Comparison of ENCODE assay signal across 9 cellular contexts in the genomic region with DNA sequence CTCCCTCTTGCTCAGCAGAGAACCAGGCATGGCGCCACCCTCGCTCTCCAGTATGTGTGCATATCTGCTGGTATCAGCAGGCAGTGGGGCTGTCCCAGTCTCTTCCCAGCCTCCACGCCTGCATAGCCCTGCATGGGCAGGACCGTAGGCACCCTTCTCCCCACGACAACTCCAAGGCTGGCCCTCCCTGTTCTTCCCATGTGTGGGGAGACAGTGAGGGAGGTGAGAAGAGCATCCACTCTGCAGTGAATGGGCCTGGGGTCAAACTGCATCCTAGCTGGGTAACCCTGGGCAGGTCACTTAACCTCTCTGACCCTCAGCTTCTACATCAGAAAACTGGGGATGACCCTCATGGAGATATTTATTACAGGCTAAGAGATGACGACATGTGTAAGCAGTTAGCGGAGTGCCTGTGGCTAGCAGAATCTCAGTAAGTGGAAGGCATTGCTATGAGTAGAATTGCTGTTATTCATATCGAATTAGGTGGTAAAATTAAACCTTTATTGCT. TPM values are rescaled to one million over a fixed set of nuclear protein-coding genes. Genes with fewer than 3 reads are reported as not detected.
DNase-seq lines count a peak whose midpoint lies in the region; ATAC-seq and TF ChIP-seq lines count a peak whose summit lies in the region.
"Had no signal": no experiment of that assay in that cellular context is flagged by ENCODE, and none has a peak within 500 bp of the region (broad histone marks: within the 10 kb centered on the region; RNA-seq: fewer than 3 reads in every experiment).

No MANE protein-coding gene starts in this region.

- ATAC-seq in HG03469 (IDR thresholded peaks at IDR 0.05; ENCODE audit: unreplicated experiment) = peak; percentile 27
- ATAC-seq in heart left ventricle = peak in 3 of 4 donors; percentile 23 to 44 (median 25)

- H3K4me1 Mint-ChIP-seq in activated T-cell treated with anti-CD3 and anti-CD28 coated beads, Interleukin-2, amount 50 U/mL, for 24 hours (ENCODE audit: low read depth) = no peaks in the 10 kb centered on the region

- TF ChIP-seq POLR2A in breast epithelium (IDR thresholded peaks at IDR 0.05) (no peak), heart left ventricle (IDR thresholded peaks at IDR 0.05) (no peak)

- H3K4me3 Mint-ChIP-seq in activated T-cell treated with anti-CD3 and anti-CD28 coated beads, Interleukin-2, amount 50 U/mL, for 24 hours = no peak overlapping the region

- H3K4me1 ChIP-seq in breast epithelium = no peaks in the 10 kb centered on the region
- no peaks in the 10 kb centered on the region for H3K4me1 ChIP-seq in mammary epithelial cell (ENCODE audit: insufficient read depth, low read length)
- peaks cover 0 to 49% (median 29%) of the 10 kb centered on the region in 12 donors for H3K4me1 ChIP-seq in heart left ventricle

- no peak overlapping the region for H3K27ac Mint-ChIP-seq in activated T-cell treated with anti-CD3 and anti-CD28 coated beads, Interleukin-2, amount 50 U/mL, for 24 hours

- dilution Hi-C loops in mammary epithelial cell (cut with HindIII; ENCODE audit: low sequenced_read_pairs) = no loop called here

- in situ Hi-C loops in mammary epithelial cell (cut with MboI; ENCODE audit: low sequenced_read_pairs in 2 of 2) = no loop called here

- 91% methylated on average over 8 of the region's 8 CpGs for WGBS in mammary epithelial cell (ENCODE audit: low coverage, missing lambda C conversion rate)
- 57 to 65% (median 62%) methylated on average over 8 of the region's 8 CpGs for WGBS in heart left ventricle, 4 donors

- H4K20me1 ChIP-seq in mammary epithelial cell (ENCODE audit: insufficient read depth, low read length) = no peaks in the 10 kb centered on the region

- no peaks in the 10 kb centered on the region for H3K36me3 Mint-ChIP-seq in activated T-cell treated with anti-CD3 and anti-CD28 coated beads, Interleukin-2, amount 50 U/mL, for 24 hours (ENCODE audit: low read depth)

- BruUV-seq in mammary epithelial cell (replicated peaks; lab: Mats Ljungman, UMichigan) = no TSS peak

- no peak overlapping the region for H3K9ac ChIP-seq in mammary epithelial cell (ENCODE audit: insufficient read depth, low read length)

- CTCF ChIA-PET in mammary epithelial cell (lab: Charles Lee; ENCODE audit: low non-redundant PET) = no interaction called here

- H2AFZ ChIP-seq in mammary epithelial cell (ENCODE audit: low read depth, low read length) = no peak overlapping the region

- H3K4me2 ChIP-seq in mammary epithelial cell (ENCODE audit: insufficient read depth, low read depth, low read length) = no peak overlapping the region

- H3K36me3 ChIP-seq in breast epithelium (no peaks in the 10 kb centered on the region), mammary epithelial cell (ENCODE audit: insufficient read depth, low read length) (no peaks in the 10 kb centered on the region), heart left ventricle (no peaks in the 10 kb centered on the region)

- TF ChIP-seq CTCF in breast epithelium (IDR thresholded peaks at IDR 0.05) = no peak
- no peak for TF ChIP-seq CTCF in mammary epithelial cell (conservative IDR thresholded peaks at IDR 0.05 in 1 of 2, IDR thresholded peaks at IDR 0.05 in 1 of 2; ENCODE audit: extremely low read depth in 1 of 2, insufficient read depth in 1 of 2, low read depth in 1 of 2, low read length in 2 of 2)
- TF ChIP-seq CTCF in heart left ventricle (IDR thresholded peaks at IDR 0.05) = no peak

- no peaks in the 10 kb centered on the region for H3K79me2 ChIP-seq in mammary epithelial cell (ENCODE audit: insufficient read depth, low read length)

- no peak for DNase-seq in breast epithelium (ENCODE audit: low spot score in 2 of 2)
- DNase-seq in mammary epithelial cell = no peak
- peak in 1 of 5 donors; percentile 38 for DNase-seq in heart left ventricle
- no peak for DNase-seq in posterior cingulate gyrus
- DNase-seq in NCI-H1417 treated with DMSO at 0.1 percent for 48 hours (lab: John Stamatoyannopoulos, UW) = no peak
- DNase-seq in activated T-cell treated with anti-CD3 and anti-CD28 coated beads, Interleukin-2, amount 50 U/mL, for 24 hours = no peak
- no peak for DNase-seq in caudate nucleus (lab: John Stamatoyannopoulos, UW)
- DNase-seq: activated naive CD4-positive, alpha-beta T cell treated with anti-CD3 and anti-CD28 coated beads, Interleukin-2, amount 50 U/mL, for 16 hours had no signal

- H3K27ac ChIP-seq in breast epithelium (peak overlapping the region; percentile 40 to 61), mammary epithelial cell (ENCODE audit: insufficient read depth, low read depth, low read length) (no peak overlapping the region), heart left ventricle (peak overlapping the region; percentile 43 to 86 (median 80)), caudate nucleus (ENCODE audit: low read depth, low read length) (no peak overlapping the region)

- H3K9me3 Mint-ChIP-seq in activated T-cell treated with anti-CD3 and anti-CD28 coated beads, Interleukin-2, amount 50 U/mL, for 24 hours = no peaks in the 10 kb centered on the region

- H3K27me3 Mint-ChIP-seq in activated T-cell treated with anti-CD3 and anti-CD28 coated beads, Interleukin-2, amount 50 U/mL, for 24 hours = peaks cover 20% of the 10 kb centered on the region

- H3K4me3 ChIP-seq in breast epithelium (no peak overlapping the region), mammary epithelial cell (replicated peaks in 1 of 3; ENCODE audit: insufficient read depth in 1 of 3, low read depth in 2 of 3, low read length in 3 of 3) (no peak overlapping the region), heart left ventricle (peak overlapping the region in 2 of 12 donors; percentile 2 to 8)

- intact Hi-C loops in breast epithelium (cut with DNase I; ENCODE audit: low total_unique reads) (no loop called here), mammary epithelial cell (cut with micrococcal nuclease) (no loop called here), heart left ventricle (cut with DNase I) (no loop called here), posterior cingulate gyrus (cut with DNase I) (no loop called here)

- H3K9me3 ChIP-seq in breast epithelium (no peaks in the 10 kb centered on the region), mammary epithelial cell (replicated peaks; ENCODE audit: insufficient read depth, low read length) (no peaks in the 10 kb centered on the region), heart left ventricle (peaks cover 0 to 4% (median 0%) of the 10 kb centered on the region in 12 donors)

- H3K27me3 ChIP-seq in breast epithelium = no peaks in the 10 kb centered on the region
- H3K27me3 ChIP-seq in mammary epithelial cell (ENCODE audit: insufficient read depth, low read length) = no peaks in the 10 kb centered on the region
- H3K27me3 ChIP-seq in heart left ventricle = no peaks in the 10 kb centered on the region

RNA-seq across cellular contexts. Expression of a gene that starts 13.3 kb away (rescaled TPM):
- under 1 TPM in 2 of 3 donors, not detected in 1; 0.15 to 0.33 TPM for total RNA-seq in breast epithelium
- under 1 TPM in 1 of 2 donors, not detected in 1; 0.28 TPM for total RNA-seq in mammary epithelial cell
- 0.31 TPM for polyA plus RNA-seq in mammary epithelial cell
- polyA minus RNA-seq in mammary epithelial cell = not detected
- 1 to 10 TPM in 5 of 9 donors, under 1 TPM in 3, not detected in 1; 0.68 to 5.3 (median 1.3) TPM for total RNA-seq in heart left ventricle
- 1 to 10 TPM in 1 of 2 donors, under 1 TPM in 1; 0.33 to 2.9 TPM for polyA plus RNA-seq in heart left ventricle

Comparison
In these comparisons a context has a peak if more than half of its experiments do, and no peak if none do; other contexts are left out.
1. H3K27ac ChIP-seq: peak in breast epithelium (2 of 2) and heart left ventricle (12 of 12); none in mammary epithelial cell (single experiment) and caudate nucleus (single experiment).